Comparison of ENCODE assay signal across 17 cellular contexts in genomic region chr3:125143538-125143937, GRCh38.
A peak's percentile ranks its signal among the peaks of the same experiment; 100 is the strongest.
DNase-seq lines count a peak whose midpoint lies in the region; ATAC-seq and TF ChIP-seq lines count a peak whose summit lies in the region.
"Had no signal": no experiment of that assay in that cellular context is flagged by ENCODE, and none has a peak within 500 bp of the region (broad histone marks: within the 10 kb centered on the region; RNA-seq: fewer than 3 reads in every experiment).

No MANE protein-coding gene starts in this region.

- peak overlapping the region; percentile 95 for H3K27ac ChIP-seq in left ventricle myocardium inferior (replicated peaks)
- no peak overlapping the region for H3K27ac ChIP-seq in right atrium auricular region
- peak overlapping the region; percentile 91 for H3K27ac ChIP-seq in mesendoderm (ENCODE audit: low read depth, low read length)
- peak overlapping the region; percentile 58 for H3K27ac ChIP-seq in upper lobe of right lung

- H3K9me3 Mint-ChIP-seq in chondrocyte (ENCODE audit: low read depth): no peaks in the 10 kb centered on the region
- H3K9me3 Mint-ChIP-seq: CD4-positive, CD25-positive, alpha-beta regulatory T cell; H9 had no signal

- no peak overlapping the region for H4K8ac ChIP-seq in mesendoderm (ENCODE audit: low read depth, low read length)

- peak overlapping the region; percentile 3 for H2BK120ac ChIP-seq in mesendoderm (ENCODE audit: low read depth, low read length)

- peaks cover 78% of the 10 kb centered on the region for H3K4me1 Mint-ChIP-seq in chondrocyte (ENCODE audit: low read depth)

- no peak for DNase-seq in left ventricle myocardium inferior
- DNase-seq in right atrium auricular region (ENCODE audit: low spot score): no peak
- DNase-seq in chondrocyte (ENCODE audit: low spot score): no peak
- DNase-seq in mesendoderm: no peak
- no peak for DNase-seq in upper lobe of right lung
- DNase-seq in OCI-M1 (lab: John Stamatoyannopoulos, UW): no peak
- DNase-seq in medulla oblongata (ENCODE audit: extremely low spot score): no peak
- DNase-seq: ACHN; activated CD8-positive, alpha-beta memory T cell treated with anti-CD3 and anti-CD28 coated beads, Interleukin-2, amount 10 ng/mL, durations not matched to agents 7 days and 5 days; CD4-positive, CD25-positive, alpha-beta regulatory T cell; central memory CD4-positive, alpha-beta T cell; DMS153; H9; MM.1S had no signal

- no peaks in the 10 kb centered on the region for H3K79me2 ChIP-seq in mesendoderm (ENCODE audit: control insufficient read depth, insufficient read depth, low read length)

- H3K4me3 Mint-ChIP-seq in chondrocyte (ENCODE audit: unreplicated experiment): no peak overlapping the region
- H3K4me3 Mint-ChIP-seq: activated CD8-positive, alpha-beta memory T cell treated with anti-CD3 and anti-CD28 coated beads, Interleukin-2, amount 10 ng/mL, durations not matched to agents 7 days and 5 days had no signal

- intact Hi-C loops in left ventricle myocardium inferior (cut with micrococcal nuclease): loop anchor here (10.0 kb wide), 1 partner anchor 79 kb away; no protein-coding TSS in a partner anchor
- intact Hi-C loops in upper lobe of right lung (cut with DNase I): loop anchor here (10.0 kb wide), 1 partner anchor 89 kb away; the partner anchor contains the start of gene HEG1

- H3K36me3 Mint-ChIP-seq in chondrocyte (ENCODE audit: low read depth): no peaks in the 10 kb centered on the region
- H3K36me3 Mint-ChIP-seq: CD4-positive, CD25-positive, alpha-beta regulatory T cell had no signal

- ATAC-seq in upper lobe of right lung (peak; percentile 2), GM19395 (IDR thresholded peaks at IDR 0.05; ENCODE audit: unreplicated experiment) (no peak)
- ATAC-seq: activated CD8-positive, alpha-beta memory T cell treated with anti-CD3 and anti-CD28 coated beads, Interleukin-2, amount 10 ng/mL, durations not matched to agents 7 days and 5 days; left lobe of liver had no signal

- no peak overlapping the region for H4K5ac ChIP-seq in mesendoderm (ENCODE audit: low read length)

- H2BK15ac ChIP-seq in mesendoderm (replicated peaks; ENCODE audit: low read depth): no peak overlapping the region

- no peak overlapping the region for H3K4me2 ChIP-seq in mesendoderm (ENCODE audit: low read length)

- H3K4me1 ChIP-seq in left ventricle myocardium inferior (peaks cover 88% of the 10 kb centered on the region), right atrium auricular region (peaks cover 0 to 77% of the 10 kb centered on the region in 2 donors), mesendoderm (ENCODE audit: control insufficient read depth, low read depth, low read length) (peaks cover 21% of the 10 kb centered on the region), upper lobe of right lung (peaks cover 60% of the 10 kb centered on the region)

- H2BK5ac ChIP-seq in mesendoderm (ENCODE audit: low read length): peak overlapping the region; percentile 52

- H3K9me3 ChIP-seq in left ventricle myocardium inferior (replicated peaks) (no peaks in the 10 kb centered on the region), right atrium auricular region (no peaks in the 10 kb centered on the region), upper lobe of right lung (no peaks in the 10 kb centered on the region)

- H3K27ac Mint-ChIP-seq in chondrocyte (ENCODE audit: unreplicated experiment): peak overlapping the region; percentile 71
- H3K27ac Mint-ChIP-seq: progenitor cell of endocrine pancreas had no signal

- H3K36me3 ChIP-seq in left ventricle myocardium inferior: no peaks in the 10 kb centered on the region
- no peaks in the 10 kb centered on the region for H3K36me3 ChIP-seq in right atrium auricular region
- H3K36me3 ChIP-seq in mesendoderm (ENCODE audit: control insufficient read depth, insufficient read depth, low read length): no peaks in the 10 kb centered on the region
- no peaks in the 10 kb centered on the region for H3K36me3 ChIP-seq in upper lobe of right lung

- no peaks in the 10 kb centered on the region for H3K27me3 Mint-ChIP-seq in chondrocyte (ENCODE audit: low read depth)

- H3K4me3 ChIP-seq in left ventricle myocardium inferior (no peak overlapping the region), right atrium auricular region (no peak overlapping the region), mesendoderm (ENCODE audit: low read length) (no peak overlapping the region), upper lobe of right lung (no peak overlapping the region)

- H3K79me1 ChIP-seq in mesendoderm (ENCODE audit: low read length): no peaks in the 10 kb centered on the region

- H3K18ac ChIP-seq in mesendoderm (ENCODE audit: low read length): peak overlapping the region; percentile 7

- no CpG with 5 or more reads among the region's 3 CpGs for WGBS in mesendoderm (ENCODE audit: extremely low coverage, insufficient coverage, low lambda C conversion rate)

- H3K9ac ChIP-seq in mesendoderm (ENCODE audit: low read length): peak overlapping the region; percentile 32

- peak overlapping the region; percentile 97 for H3K4ac ChIP-seq in mesendoderm (ENCODE audit: low read depth, low read length)

- no peak overlapping the region for H3K23ac ChIP-seq in mesendoderm (ENCODE audit: low read length)

- no peaks in the 10 kb centered on the region for H3K27me3 ChIP-seq in left ventricle myocardium inferior (ENCODE audit: low read depth)
- no peaks in the 10 kb centered on the region for H3K27me3 ChIP-seq in right atrium auricular region
- H3K27me3 ChIP-seq in mesendoderm (ENCODE audit: insufficient read depth, low read length, poor library complexity): no peaks in the 10 kb centered on the region
- no peaks in the 10 kb centered on the region for H3K27me3 ChIP-seq in upper lobe of right lung

- TF ChIP-seq CTCF in left ventricle myocardium inferior (IDR thresholded peaks at IDR 0.05; ENCODE audit: borderline replicate concordance) (no peak), right atrium auricular region (IDR thresholded peaks at IDR 0.05) (no peak), chondrocyte (IDR thresholded peaks at IDR 0.05) (no peak), upper lobe of right lung (IDR thresholded peaks at IDR 0.05) (no peak)

- peak overlapping the region; percentile 24 for H2AK5ac ChIP-seq in mesendoderm (ENCODE audit: low read length)

- peak overlapping the region; percentile 83 for H3K56ac ChIP-seq in mesendoderm (ENCODE audit: low read length)

Comparison
In these comparisons a context has a peak if more than half of its experiments do, and no peak if none do; other contexts are left out.
1. H3K27ac ChIP-seq: peak in left ventricle myocardium inferior (single experiment), mesendoderm (single experiment) and upper lobe of right lung (single experiment); none in right atrium auricular region (0 of 2).